Comparison of ENCODE assay signal across 8 cellular contexts in genomic region chr20:462199-462991, GRCh38. TPM values are rescaled to one million over a fixed set of nuclear protein-coding genes. Genes with fewer than 3 reads are reported as not detected.
DNase-seq lines count a peak whose midpoint lies in the region; ATAC-seq, FAIRE-seq and TF ChIP-seq lines count a peak whose summit lies in the region.

TSS of gene TBC1D20 (minus strand) at chr20:462533. CDS start at chr20:462405, 128 bp downstream.

- H3K36me3 ChIP-seq in right atrium auricular region, result no peaks in the 10 kb centered on the region

- H3K27ac ChIP-seq in right atrium auricular region, result peak within 1 kb of the TSS; percentile 94 to 96

- peaks cover 3% of the 10 kb centered on the region for H3K9me3 Mint-ChIP-seq in T-helper 1 cell treated with Interleukin-12 subunit alpha and Interleukin-12 subunit beta and Interleukin-4 antibody, amounts not matched to agents 30 μg/mL and 1 μg/mL, for 36 hours

- peaks cover 3% of the 10 kb centered on the region for H3K27me3 Mint-ChIP-seq in T-helper 1 cell treated with Interleukin-12 subunit alpha and Interleukin-12 subunit beta and Interleukin-4 antibody, amounts not matched to agents 30 μg/mL and 1 μg/mL, for 36 hours (ENCODE audit: low read depth)

- DNase-seq in NCI-H1694 treated with DMSO at 0.1 percent for 48 hours (lab: John Stamatoyannopoulos, UW) (peak; percentile 71), amniotic stem cell (lab: John Stamatoyannopoulos, UW) (peak; percentile 78), right atrium auricular region (ENCODE audit: low spot score) (peak; percentile 84), pulmonary artery endothelial cell (ENCODE audit: low read depth, low spot score) (peak; percentile 43), urothelium cell line (ENCODE audit: low spot score) (peak; percentile 94)

- H3K4me1 ChIP-seq in right atrium auricular region, result peaks cover 0 to 39% of the 10 kb centered on the region in 2 donors

- no peaks in the 10 kb centered on the region for H3K27me3 ChIP-seq in right atrium auricular region

- ATAC-seq in GM18499 (IDR thresholded peaks at IDR 0.05; ENCODE audit: insufficient read depth, unreplicated experiment) (peak; percentile 89), HG02943 (IDR thresholded peaks at IDR 0.05; ENCODE audit: low read depth, unreplicated experiment) (peak; percentile 83)

- peaks cover 4% of the 10 kb centered on the region for H3K36me3 Mint-ChIP-seq in T-helper 1 cell treated with Interleukin-12 subunit alpha and Interleukin-12 subunit beta and Interleukin-4 antibody, amounts not matched to agents 30 μg/mL and 1 μg/mL, for 36 hours (ENCODE audit: low read depth)

- peak within 1 kb of the TSS; percentile 95 for H3K4me3 Mint-ChIP-seq in T-helper 1 cell treated with Interleukin-12 subunit alpha and Interleukin-12 subunit beta and Interleukin-4 antibody, amounts not matched to agents 30 μg/mL and 1 μg/mL, for 36 hours

- H3K9me3 ChIP-seq in right atrium auricular region, result no peaks in the 10 kb centered on the region

- peaks cover 31% of the 10 kb centered on the region for H3K4me1 Mint-ChIP-seq in T-helper 1 cell treated with Interleukin-12 subunit alpha and Interleukin-12 subunit beta and Interleukin-4 antibody, amounts not matched to agents 30 μg/mL and 1 μg/mL, for 36 hours (ENCODE audit: low read depth)

- peak within 1 kb of the TSS; percentile 97 for H3K27ac Mint-ChIP-seq in T-helper 1 cell treated with Interleukin-12 subunit alpha and Interleukin-12 subunit beta and Interleukin-4 antibody, amounts not matched to agents 30 μg/mL and 1 μg/mL, for 36 hours

- H3K4me3 ChIP-seq in right atrium auricular region, result peak within 1 kb of the TSS; percentile 83 to 94

- FAIRE-seq in urothelium cell line (lab: Jason Lieb, UNC), result peak; percentile 30

- TF ChIP-seq CTCF in right atrium auricular region (IDR thresholded peaks at IDR 0.05), result no peak

RNA-seq across cellular contexts. Expression of gene TBC1D20, which starts in this region (rescaled TPM):
- total RNA-seq in right atrium auricular region (10 to 100 TPM; 24.3 to 27.0 TPM), pulmonary artery endothelial cell (23.9 and 32.1 TPM in 2 replicates)

Comparison
In these comparisons a context has a peak if more than half of its experiments do, and no peak if none do; other contexts are left out.
1. Peak in every context shown above with its lines: DNase-seq, ATAC-seq, H3K4me3 ChIP-seq and H3K27ac ChIP-seq.
2. DNase-seq: peak in every context shown above with its lines; median percentile 94 in urothelium cell line; 84 in right atrium auricular region; 78 in amniotic stem cell; 71 in NCI-H1694 treated with DMSO at 0.1 percent for 48 hours; 43 in pulmonary artery endothelial cell.